11 cellular contexts compared by ENCODE assay signal in genomic region chr19:38427035-38427677, GRCh38. TPM values are rescaled to one million over a fixed set of nuclear protein-coding genes. Genes with fewer than 3 reads are reported as not detected.
DNase-seq lines count a peak whose midpoint lies in the region; ATAC-seq, FAIRE-seq and TF ChIP-seq lines count a peak whose summit lies in the region.
"Not testable (repeated sequence)": the region's sequence is repeated elsewhere in the genome, so short reads cannot be mapped to it uniquely, and the experiment has no call there.
"Had no signal": no experiment of that assay in that cellular context is flagged by ENCODE, and none has a peak within 500 bp of the region (broad histone marks: within the 10 kb centered on the region; RNA-seq: fewer than 3 reads in every experiment).

No MANE protein-coding gene starts in this region.

- TF ChIP-seq POLR2A in GM12892 (IDR thresholded peaks at IDR 0.05; ENCODE audit: low read depth, low read length), result not testable (repeated sequence)

- TF ChIP-seq CTCF in HEK293 (tag by site-specific recombination; IDR thresholded peaks at IDR 0.05); activated B cell treated with CpG ODN at 0.5 μM for 24 hours (IDR thresholded peaks at IDR 0.05): not testable (repeated sequence)

- H3K9me3 ChIP-seq in HEK293 (ENCODE audit: control insufficient read depth, insufficient read depth, low read depth, low read length), result not testable (repeated sequence)

- peaks cover 39% of the 10 kb centered on the region for H3K4me1 Mint-ChIP-seq in activated B cell treated with CpG ODN at 0.5 μM for 24 hours
- H3K4me1 Mint-ChIP-seq in activated CD8-positive, alpha-beta memory T cell treated with anti-CD3 and anti-CD28 coated beads, Interleukin-2, amount 10 ng/mL, durations not matched to agents 7 days and 5 days, result peaks cover 24% of the 10 kb centered on the region
- H3K4me1 Mint-ChIP-seq in naive B cell, result peaks cover 14 to 24% (median 16%) of the 10 kb centered on the region in 3 donors

- ATAC-seq in activated B cell treated with CpG ODN at 0.5 μM for 24 hours (ENCODE audit: low read depth) (peak; percentile 76), naive B cell (ENCODE audit: low read depth in 2 of 2) (peak; percentile 34 to 51)
- ATAC-seq in activated CD8-positive, alpha-beta memory T cell treated with anti-CD3 and anti-CD28 coated beads, Interleukin-2, amount 10 ng/mL, durations not matched to agents 7 days and 5 days, result peak; percentile 75

- peak; percentile 38 for FAIRE-seq in GM12892 (lab: Jason Lieb, UNC)

- POLR2A ChIA-PET in HEK293 (lab: Yijun Ruan, JAX), result not testable (repeated sequence)
- POLR2A ChIA-PET in activated B cell treated with CpG ODN at 0.5 μM for 24 hours (lab: Charles Lee), result interaction anchor here (0.7 to 4.2 kb wide), 8 partner anchors 24 to 978 kb away, joined by 3 to 31 read pairs (median 5); partner anchors contain the start of genes EIF3K and FAM98C

- not testable (repeated sequence) for H3K4me1 ChIP-seq in HEK293 (ENCODE audit: control insufficient read depth, insufficient read depth, low read length)

- intact Hi-C loops in activated B cell treated with CpG ODN at 0.5 μM for 24 hours (cut with micrococcal nuclease), result loop anchor here (5.0 kb wide), 1 partner anchor 65 kb away; no protein-coding TSS in a partner anchor

- CTCF ChIA-PET in HEK293 (lab: Yijun Ruan, JAX) (interaction anchor here (0.6 to 1.1 kb wide), 4 partner anchors 24 to 647 kb away, joined by 3 to 6 read pairs (median 4); partner anchors contain the start of gene FAM98C), activated B cell treated with CpG ODN at 0.5 μM for 24 hours (lab: Charles Lee) (interaction anchor here (1.8 to 3.8 kb wide), 2 partner anchors 23 to 24 kb away, joined by 6 to 29 read pairs; partner anchors contain the start of gene FAM98C)
- CTCF ChIA-PET in activated CD8-positive, alpha-beta memory T cell treated with anti-CD3 and anti-CD28 coated beads, Interleukin-2, amount 10 ng/mL, durations not matched to agents 7 days and 5 days (lab: Charles Lee), result interaction anchor here (3.5 kb wide), 1 partner anchor 24 kb away, joined by 15 read pairs; the partner anchor contains the start of gene FAM98C

- H3K36me3 Mint-ChIP-seq in activated B cell treated with CpG ODN at 0.5 μM for 24 hours (ENCODE audit: low read depth); activated CD8-positive, alpha-beta memory T cell treated with anti-CD3 and anti-CD28 coated beads, Interleukin-2, amount 10 ng/mL, durations not matched to agents 7 days and 5 days; naive B cell: not testable (repeated sequence)

- H3K27ac Mint-ChIP-seq in activated B cell treated with CpG ODN at 0.5 μM for 24 hours (peak overlapping the region; percentile 94), naive B cell (peak overlapping the region in 4 of 6 donors; percentile 24 to 81 (median 65))
- peak overlapping the region; percentile 49 for H3K27ac Mint-ChIP-seq in activated CD8-positive, alpha-beta memory T cell treated with anti-CD3 and anti-CD28 coated beads, Interleukin-2, amount 10 ng/mL, durations not matched to agents 7 days and 5 days

- peak overlapping the region; percentile 74 for H3K4me3 Mint-ChIP-seq in activated B cell treated with CpG ODN at 0.5 μM for 24 hours
- H3K4me3 Mint-ChIP-seq in activated CD8-positive, alpha-beta memory T cell treated with anti-CD3 and anti-CD28 coated beads, Interleukin-2, amount 10 ng/mL, durations not matched to agents 7 days and 5 days, result not testable (repeated sequence)
- peak overlapping the region in 1 of 8 donors; percentile 62 for H3K4me3 Mint-ChIP-seq in naive B cell

- not testable (repeated sequence) for H3K36me3 ChIP-seq in HEK293 (ENCODE audit: control insufficient read depth in 2 of 2, insufficient read depth in 1 of 2, low read length in 2 of 2)

- not testable (repeated sequence) for H3K27ac ChIP-seq in HEK293 (ENCODE audit: extremely low read depth, low read depth, low read length)

- not testable (repeated sequence) for H3K4me3 ChIP-seq in HEK293 (ENCODE audit: low read depth, low read length)

- not testable (repeated sequence) for DNase-seq in GM12892 (ENCODE audit: insufficient read length); activated B cell treated with CpG ODN at 0.5 μM for 24 hours; naive B cell
- DNase-seq in activated CD8-positive, alpha-beta memory T cell treated with anti-CD3 and anti-CD28 coated beads, Interleukin-2, amount 10 ng/mL, durations not matched to agents 7 days and 5 days, result peak; percentile 57
- peak; percentile 45 for DNase-seq in activated naive CD4-positive, alpha-beta T cell treated with anti-CD3 and anti-CD28 coated beads, Interleukin-2, amount 50 U/mL, for 16 hours
- DNase-seq in stimulated activated CD4-positive, alpha-beta T cell treated with anti-CD3 and anti-CD28 coated beads, Interleukin-4, amount 100 ng/mL, for 24 hours, result peak; percentile 71

- not testable (repeated sequence) for H3K27me3 Mint-ChIP-seq in activated B cell treated with CpG ODN at 0.5 μM for 24 hours; activated CD8-positive, alpha-beta memory T cell treated with anti-CD3 and anti-CD28 coated beads, Interleukin-2, amount 10 ng/mL, durations not matched to agents 7 days and 5 days; naive B cell

- not testable (repeated sequence) for H3K9me3 Mint-ChIP-seq in activated B cell treated with CpG ODN at 0.5 μM for 24 hours; activated CD8-positive, alpha-beta memory T cell treated with anti-CD3 and anti-CD28 coated beads, Interleukin-2, amount 10 ng/mL, durations not matched to agents 7 days and 5 days (ENCODE audit: low read depth); naive B cell

TF ChIP-seq in HEK293, 187 proteins besides CTCF, POLR2A, EP300 and RAD21:
- TF ChIP-seq PRDM4 (tag by site-specific recombination; IDR thresholded peaks at IDR 0.05), result peak; percentile 72

RNA-seq across cellular contexts. Expression of gene RASGRP4, which starts 1.1 kb away (rescaled TPM):
- 1.5 TPM for polyA plus RNA-seq in GM12892 (2012; ENCODE audit: missing spikeins)
- 3.2 and 3.6 TPM in 2 replicates for total RNA-seq in activated B cell treated with CpG ODN at 0.5 μM for 24 hours
- total RNA-seq in activated CD8-positive, alpha-beta memory T cell treated with anti-CD3 and anti-CD28 coated beads, Interleukin-2, amount 10 ng/mL, durations not matched to agents 7 days and 5 days, result 1 to 10 TPM; 1.4 to 1.6 TPM
- under 1 TPM in 3 of 6 donors, not detected in 3; 0.27 to 0.60 (median 0.30) TPM for polyA plus RNA-seq in naive B cell (ENCODE audit: low read depth in 6 of 6)
- total RNA-seq: chondrocyte had no signal

RNA-seq across cellular contexts. Expression of gene RYR1, which starts 6.3 kb away (rescaled TPM):
- polyA plus RNA-seq in GM12892 (2012; ENCODE audit: missing spikeins), result 0.13 TPM
- total RNA-seq in activated B cell treated with CpG ODN at 0.5 μM for 24 hours, result 4.1 and 5.1 TPM in 2 replicates
- 1 to 10 TPM; 1.5 to 1.6 TPM for total RNA-seq in activated CD8-positive, alpha-beta memory T cell treated with anti-CD3 and anti-CD28 coated beads, Interleukin-2, amount 10 ng/mL, durations not matched to agents 7 days and 5 days
- under 1 TPM in 3 of 6 donors, not detected in 3; 0.01 to 0.04 (median 0.03) TPM for polyA plus RNA-seq in naive B cell (ENCODE audit: low read depth in 6 of 6)

RNA-seq across cellular contexts. Expression of gene FAM98C, which starts 24.3 kb away (rescaled TPM):
- polyA plus RNA-seq in GM12892 (2012; ENCODE audit: missing spikeins), result 13.8 TPM
- total RNA-seq in activated B cell treated with CpG ODN at 0.5 μM for 24 hours, result 38.3 and 40.0 TPM in 2 replicates
- total RNA-seq in activated CD8-positive, alpha-beta memory T cell treated with anti-CD3 and anti-CD28 coated beads, Interleukin-2, amount 10 ng/mL, durations not matched to agents 7 days and 5 days, result 10 to 100 TPM; 22.4 to 24.1 TPM
- polyA plus RNA-seq in naive B cell (ENCODE audit: low read depth in 6 of 6), result 10 to 100 TPM in 5 of 6 donors, 1 to 10 TPM in 1; 3.6 to 23.8 (median 14.2) TPM

RNA-seq across cellular contexts. Expression of gene SPRED3, which starts 38.7 kb away (rescaled TPM):
- polyA plus RNA-seq in GM12892 (2012; ENCODE audit: missing spikeins), result 0.42 TPM
- total RNA-seq in activated B cell treated with CpG ODN at 0.5 μM for 24 hours, result 0.44 and 2.4 TPM in 2 replicates
- total RNA-seq in activated CD8-positive, alpha-beta memory T cell treated with anti-CD3 and anti-CD28 coated beads, Interleukin-2, amount 10 ng/mL, durations not matched to agents 7 days and 5 days, result under 1 TPM; 0.84 to 0.93 TPM
- polyA plus RNA-seq in naive B cell (ENCODE audit: low read depth in 6 of 6), result not detected

RNA-seq across cellular contexts. Expression of gene GGN, which starts 39.3 kb away (rescaled TPM):
- polyA plus RNA-seq in GM12892 (2012; ENCODE audit: missing spikeins), result not detected
- 0.22 and 1.2 TPM in 2 replicates for total RNA-seq in activated B cell treated with CpG ODN at 0.5 μM for 24 hours
- not detected for total RNA-seq in activated CD8-positive, alpha-beta memory T cell treated with anti-CD3 and anti-CD28 coated beads, Interleukin-2, amount 10 ng/mL, durations not matched to agents 7 days and 5 days
- not detected for polyA plus RNA-seq in naive B cell (ENCODE audit: low read depth in 6 of 6)
- total RNA-seq: esophagus mucosa, stomach, tibial nerve had no signal
